ENCODE assay signal across 13 cellular contexts in the genomic region with DNA sequence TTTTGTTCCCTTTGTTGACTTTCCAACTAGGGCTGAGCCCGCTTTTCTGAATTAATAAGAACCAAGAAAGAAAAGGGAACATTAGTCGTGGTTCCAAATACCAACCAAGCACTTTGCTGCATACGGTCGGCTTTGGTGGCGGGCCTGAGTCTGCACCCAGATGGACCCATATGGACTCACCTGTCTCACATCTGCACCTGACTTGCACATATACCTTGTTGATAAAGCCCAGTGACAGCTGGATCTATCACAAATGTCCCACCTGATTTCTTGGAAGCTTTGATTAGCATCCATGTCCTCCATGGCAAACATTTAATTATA. TPM values are rescaled to one million over a fixed set of nuclear protein-coding genes. Genes with fewer than 3 reads are reported as not detected.
A peak's percentile ranks its signal among the peaks of the same experiment; 100 is the strongest.
DNase-seq lines count a peak whose midpoint lies in the region; ATAC-seq and TF ChIP-seq lines count a peak whose summit lies in the region.
"Had no signal": no experiment of that assay in that cellular context is flagged by ENCODE, and none has a peak within 500 bp of the region (broad histone marks: within the 10 kb centered on the region; RNA-seq: fewer than 3 reads in every experiment).

No MANE protein-coding gene starts in this region.

- CTCF ChIA-PET in Calu3 (lab: Charles Lee), result interaction anchor here (1.1 to 1.7 kb wide), 2 partner anchors 10 to 39 kb away, joined by 3 to 7 read pairs; partner anchors contain the start of gene TPD52L1

- H3K27me3 Mint-ChIP-seq in Calu3 (ENCODE audit: unreplicated experiment) (no peaks in the 10 kb centered on the region), GM23338 (ENCODE audit: insufficient read depth, low read depth, poor library complexity) (no peaks in the 10 kb centered on the region)
- H3K27me3 Mint-ChIP-seq: stimulated activated memory B cell treated with anti-CD40 and anti-IgM and Interleukin-4, amounts not matched to agents 10 μg/mL and 1 μg/mL and 100 μg/mL, for 72 hours had no signal

- H4K20me1 ChIP-seq in GM23338 (replicated peaks; ENCODE audit: insufficient read depth) (no peaks in the 10 kb centered on the region), KMS-11 (ENCODE audit: insufficient read depth) (no peaks in the 10 kb centered on the region)

- no peak overlapping the region for H3K4me2 ChIP-seq in GM23338
- no peak overlapping the region for H3K4me2 ChIP-seq in KMS-11
- H3K4me2 ChIP-seq: hepatocyte had no signal

- H3K36me3 ChIP-seq in GM23338 (ENCODE audit: insufficient read depth) (no peaks in the 10 kb centered on the region), KMS-11 (ENCODE audit: insufficient read depth) (no peaks in the 10 kb centered on the region)
- H3K36me3 ChIP-seq: lower lobe of right lung had no signal

- H3K4me1 ChIP-seq in GM23338 (ENCODE audit: insufficient read depth), result no peaks in the 10 kb centered on the region; the same call in 1 of the 2 replicates
- H3K4me1 ChIP-seq in KMS-11 (ENCODE audit: low read depth, poor library complexity, severe bottlenecking), result no peaks in the 10 kb centered on the region
- peaks cover 19% of the 10 kb centered on the region for H3K4me1 ChIP-seq in foreskin keratinocyte

- H3K36me3 Mint-ChIP-seq in Calu3 (ENCODE audit: insufficient read depth, unreplicated experiment) (no peaks in the 10 kb centered on the region), GM23338 (ENCODE audit: low read depth) (no peaks in the 10 kb centered on the region)
- H3K36me3 Mint-ChIP-seq in stimulated activated effector memory CD8-positive, alpha-beta T cell treated with anti-CD3 and anti-CD28 coated beads, Interleukin-12 subunit alpha, Interleukin-12 subunit beta, amount 100 ng/mL, for 72 hours, result no peaks in the 10 kb centered on the region
- H3K36me3 Mint-ChIP-seq: CD4-positive, CD25-positive, alpha-beta regulatory T cell; stimulated activated memory B cell treated with anti-CD40 and anti-IgM and Interleukin-4, amounts not matched to agents 10 μg/mL and 1 μg/mL and 100 μg/mL, for 72 hours had no signal

- H3K27ac ChIP-seq in GM23338 (ENCODE audit: low read depth) (no peak overlapping the region), KMS-11 (no peak overlapping the region), foreskin keratinocyte (peak overlapping the region; percentile 93)
- H3K27ac ChIP-seq: hepatocyte, lower lobe of right lung had no signal

- H3K79me2 ChIP-seq in GM23338 (replicated peaks; ENCODE audit: insufficient read depth) (no peaks in the 10 kb centered on the region), KMS-11 (ENCODE audit: insufficient read depth, low read depth) (no peaks in the 10 kb centered on the region)
- H3K79me2 ChIP-seq: hepatocyte, parathyroid adenoma had no signal

- no peaks in the 10 kb centered on the region for H3F3A ChIP-seq in GM23338 (replicated peaks; ENCODE audit: low read depth)

- H3K27ac Mint-ChIP-seq in Calu3 (ENCODE audit: unreplicated experiment) (no peak overlapping the region), GM23338 (no peak overlapping the region)
- no peak overlapping the region for H3K27ac Mint-ChIP-seq in stimulated activated effector memory CD8-positive, alpha-beta T cell treated with anti-CD3 and anti-CD28 coated beads, Interleukin-12 subunit alpha, Interleukin-12 subunit beta, amount 100 ng/mL, for 72 hours
- H3K27ac Mint-ChIP-seq: CD4-positive, CD25-positive, alpha-beta regulatory T cell; stimulated activated memory B cell treated with anti-CD40 and anti-IgM and Interleukin-4, amounts not matched to agents 10 μg/mL and 1 μg/mL and 100 μg/mL, for 72 hours had no signal

- H3K9me3 Mint-ChIP-seq in Calu3 (ENCODE audit: low read depth, unreplicated experiment) (no peaks in the 10 kb centered on the region), GM23338 (no peaks in the 10 kb centered on the region)
- no peaks in the 10 kb centered on the region for H3K9me3 Mint-ChIP-seq in stimulated activated effector memory CD8-positive, alpha-beta T cell treated with anti-CD3 and anti-CD28 coated beads, Interleukin-12 subunit alpha, Interleukin-12 subunit beta, amount 100 ng/mL, for 72 hours
- H3K9me3 Mint-ChIP-seq: stimulated activated memory B cell treated with anti-CD40 and anti-IgM and Interleukin-4, amounts not matched to agents 10 μg/mL and 1 μg/mL and 100 μg/mL, for 72 hours had no signal

- intact Hi-C loops in Calu3 (cut with micrococcal nuclease; ENCODE audit: unreplicated experiment), result loop anchor here (5.0 to 10.0 kb wide), 3 partner anchors 35 to 112 kb away; partner anchors contain the start of gene HDDC2

- H3K9me2 ChIP-seq in GM23338 (ENCODE audit: insufficient read depth), result no peaks in the 10 kb centered on the region

- in situ Hi-C loops in ACHN (cut with HindIII; ENCODE audit: low pct_ligation_motif_present, low pct_unique_long_range_greater_than_20kb, low sequenced_read_pairs), result no loop called here

- H3K4me3 Mint-ChIP-seq in Calu3 (ENCODE audit: low read depth, unreplicated experiment), result no peak overlapping the region
- no peak overlapping the region for H3K4me3 Mint-ChIP-seq in GM23338
- H3K4me3 Mint-ChIP-seq in stimulated activated effector memory CD8-positive, alpha-beta T cell treated with anti-CD3 and anti-CD28 coated beads, Interleukin-12 subunit alpha, Interleukin-12 subunit beta, amount 100 ng/mL, for 72 hours, result no peak overlapping the region
- H3K4me3 Mint-ChIP-seq: CD4-positive, CD25-positive, alpha-beta regulatory T cell; stimulated activated memory B cell treated with anti-CD40 and anti-IgM and Interleukin-4, amounts not matched to agents 10 μg/mL and 1 μg/mL and 100 μg/mL, for 72 hours had no signal

- no peak overlapping the region for H3K9ac ChIP-seq in KMS-11
- H3K9ac ChIP-seq: parathyroid adenoma had no signal

- TF ChIP-seq CTCF in Calu3 (IDR thresholded peaks at IDR 0.05; ENCODE audit: unreplicated experiment) (peak; percentile 9), GM23338 (conservative IDR thresholded peaks at IDR 0.05; ENCODE audit: low read depth in 2 of 2) (no peak), KMS-11 (conservative IDR thresholded peaks at IDR 0.05; ENCODE audit: low read depth, low read length) (peak; percentile 25), foreskin keratinocyte (conservative IDR thresholded peaks at IDR 0.05) (no peak)

- DNase-seq in Calu3 (no peak), GM23338 (ENCODE audit: low spot score) (no peak), foreskin keratinocyte (no peak), ACHN (no peak), NCI-H1694 (lab: John Stamatoyannopoulos, UW) (no peak), AG20443 (ENCODE audit: low spot score) (no peak)
- no peak for DNase-seq in stimulated activated effector memory CD8-positive, alpha-beta T cell treated with anti-CD3 and anti-CD28 coated beads, Interleukin-12 subunit alpha, Interleukin-12 subunit beta, amount 100 ng/mL, for 72 hours (ENCODE audit: low spot score in 2 of 2)

- H3K4me1 Mint-ChIP-seq in Calu3 (ENCODE audit: low read depth, unreplicated experiment) (peaks cover 27% of the 10 kb centered on the region), GM23338 (peaks cover 20% of the 10 kb centered on the region)
- no peaks in the 10 kb centered on the region for H3K4me1 Mint-ChIP-seq in stimulated activated effector memory CD8-positive, alpha-beta T cell treated with anti-CD3 and anti-CD28 coated beads, Interleukin-12 subunit alpha, Interleukin-12 subunit beta, amount 100 ng/mL, for 72 hours
- H3K4me1 Mint-ChIP-seq: stimulated activated memory B cell treated with anti-CD40 and anti-IgM and Interleukin-4, amounts not matched to agents 10 μg/mL and 1 μg/mL and 100 μg/mL, for 72 hours had no signal

- no peaks in the 10 kb centered on the region for H3K27me3 ChIP-seq in GM23338 (ENCODE audit: insufficient read depth)
- H3K27me3 ChIP-seq in KMS-11 (ENCODE audit: insufficient read depth, low read depth), result no peaks in the 10 kb centered on the region
- no peaks in the 10 kb centered on the region for H3K27me3 ChIP-seq in foreskin keratinocyte
- H3K27me3 ChIP-seq: hepatocyte had no signal

- peak; percentile 25 for ATAC-seq in GM23338
- peak; percentile 1 for ATAC-seq in foreskin keratinocyte
- no peak for ATAC-seq in stimulated activated effector memory CD8-positive, alpha-beta T cell treated with anti-CD3 and anti-CD28 coated beads, Interleukin-12 subunit alpha, Interleukin-12 subunit beta, amount 100 ng/mL, for 72 hours

- no TSS peak for BruUV-seq in Calu3 (replicated peaks; lab: Mats Ljungman, UMichigan)

- H2AFZ ChIP-seq in GM23338, result no peak overlapping the region
- H2AFZ ChIP-seq in KMS-11 (ENCODE audit: low read depth), result no peak overlapping the region
- H2AFZ ChIP-seq: hepatocyte had no signal

- H3K4me3 ChIP-seq in GM23338 (no peak overlapping the region), KMS-11 (IDR thresholded peaks at IDR 0.05; ENCODE audit: insufficient read depth, low read depth, low read length) (no peak overlapping the region)
- H3K4me3 ChIP-seq: hepatocyte, lower lobe of right lung had no signal

TF ChIP-seq in GM23338, 12 proteins besides CTCF, POLR2A, EP300 and RAD21 (continues in another document):
- TF ChIP-seq EZH2phosphoT487 (IDR thresholded peaks at IDR 0.05; ENCODE audit: unreplicated experiment) (no peak), ZNF331 (CRISPR knock-in tag; IDR thresholded peaks at IDR 0.05; ENCODE audit: low read depth) (no peak)

RNA-seq across cellular contexts. Expression of gene TPD52L1, which starts 39.0 kb away (rescaled TPM):
- total RNA-seq in Calu3 (2022) (37.5 and 50.6 TPM in 2 replicates), foreskin keratinocyte (44.0 and 48.9 TPM in 2 replicates)
- total RNA-seq in GM23338 (2014; rRNA removed; shearing (Covaris generic)), result 13.5 and 22.8 TPM in 2 replicates
- polyA plus RNA-seq in GM23338 (2016; fragmentation: Nextera tagmentation; extraction: Ambion mirVana) (18.5 and 24.0 TPM in 2 replicates), foreskin keratinocyte (44.3 and 48.5 TPM in 2 replicates)
- total RNA-seq: CD4-positive, CD25-positive, alpha-beta regulatory T cell had no signal

Comparison
In these comparisons a context has a peak if more than half of its experiments do, and no peak if none do; other contexts are left out.
1. CTCF ChIP-seq: peak in Calu3 (single experiment) and KMS-11 (single experiment); none in GM23338 (0 of 2) and foreskin keratinocyte (single experiment).